Comparison of ENCODE assay signal across 8 cellular contexts in genomic region chr14:77320238-77320935, GRCh38. TPM values are rescaled to one million over a fixed set of nuclear protein-coding genes. Genes with fewer than 3 reads are reported as not detected.
A peak's percentile ranks its signal among the peaks of the same experiment; 100 is the strongest.
DNase-seq lines count a peak whose midpoint lies in the region; ATAC-seq and TF ChIP-seq lines count a peak whose summit lies in the region.

Gene POMT2, minus strand, starts transcription at chr14:77320883. Its CDS starts 202 bp downstream, at chr14:77320681.

- peaks cover 28% of the 10 kb centered on the region for H3K79me2 ChIP-seq in DOHH2 (ENCODE audit: control insufficient read depth, low read length)

- no peaks in the 10 kb centered on the region for H3K9me2 ChIP-seq in DOHH2 (replicated peaks; ENCODE audit: control insufficient read depth, low read length)

- POLR2A ChIA-PET in naive thymus-derived CD4-positive, alpha-beta T cell (lab: Charles Lee): interaction anchor here (1.2 to 1.8 kb wide), 11 partner anchors 12 to 480 kb away, joined by 3 to 9 read pairs (median 4); partner anchors contain the start of genes ADCK1, CIPC, IRF2BPL and SAMD15

- H3K9me3 Mint-ChIP-seq in naive thymus-derived CD4-positive, alpha-beta T cell: no peaks in the 10 kb centered on the region

- peak within 1 kb of the TSS; percentile 95 to 99 (median 99) for H3K27ac Mint-ChIP-seq in naive thymus-derived CD4-positive, alpha-beta T cell

- H3F3A ChIP-seq in DOHH2 (ENCODE audit: control insufficient read depth, insufficient read depth): peaks cover 5% of the 10 kb centered on the region; the same call in 1 of the 2 replicates

- H3K4me1 ChIP-seq in DOHH2 (ENCODE audit: control insufficient read depth, low read length): peaks cover 24% of the 10 kb centered on the region
- peaks cover 0 to 6% of the 10 kb centered on the region in 2 donors for H3K4me1 ChIP-seq in naive thymus-derived CD4-positive, alpha-beta T cell (ENCODE audit: control insufficient read depth in 2 of 2, insufficient read depth in 2 of 2, low read length in 2 of 2)

- no peaks in the 10 kb centered on the region for H3K27me3 Mint-ChIP-seq in naive thymus-derived CD4-positive, alpha-beta T cell

- H3K9me3 ChIP-seq in DOHH2 (ENCODE audit: control insufficient read depth, insufficient read depth, low read length) (no peaks in the 10 kb centered on the region), KOPT-K1 (ENCODE audit: insufficient read depth, low read length, poor library complexity, severe bottlenecking) (no peaks in the 10 kb centered on the region)
- no peaks in the 10 kb centered on the region for H3K9me3 ChIP-seq in naive thymus-derived CD4-positive, alpha-beta T cell (ENCODE audit: control insufficient read depth in 2 of 3, low read length in 3 of 3)

- H3K36me3 ChIP-seq in DOHH2 (ENCODE audit: control insufficient read depth, low read length) (peaks cover 4% of the 10 kb centered on the region), KOPT-K1 (ENCODE audit: insufficient read depth, low read length) (no peaks in the 10 kb centered on the region)
- H3K36me3 ChIP-seq in naive thymus-derived CD4-positive, alpha-beta T cell (ENCODE audit: control insufficient read depth in 2 of 3, insufficient read depth in 3 of 3, low read length in 3 of 3): peaks cover 0 to 3% (median 0%) of the 10 kb centered on the region in 3 experiments

- TF ChIP-seq CTCF in DOHH2 (IDR thresholded peaks at IDR 0.05; ENCODE audit: low read depth, low read length, poor library complexity, severe bottlenecking): peak; percentile 56

- peak within 1 kb of the TSS; percentile 100 for H3K4me2 ChIP-seq in DOHH2 (ENCODE audit: low read length)

- H4K20me1 ChIP-seq in DOHH2 (ENCODE audit: control insufficient read depth, insufficient read depth, low read depth, low read length): 0 out of 2 replicates have a peak, but pooled peaks cover 3% of the 10 kb centered on the region

- H3K36me3 Mint-ChIP-seq in naive thymus-derived CD4-positive, alpha-beta T cell: no peaks in the 10 kb centered on the region

- peak within 1 kb of the TSS; percentile 90 for H3K4me3 ChIP-seq in DOHH2 (ENCODE audit: low read length)
- H3K4me3 ChIP-seq in naive thymus-derived CD4-positive, alpha-beta T cell (ENCODE audit: low read length): peak within 1 kb of the TSS; percentile 97

- H3K27me3 ChIP-seq in DOHH2 (ENCODE audit: control insufficient read depth, low read length): no peaks in the 10 kb centered on the region
- H3K27me3 ChIP-seq in naive thymus-derived CD4-positive, alpha-beta T cell (ENCODE audit: control insufficient read depth in 2 of 2, insufficient read depth in 2 of 2, low read length in 2 of 2): no peaks in the 10 kb centered on the region

- H3K27ac ChIP-seq in DOHH2 (ENCODE audit: low read depth, low read length): peak within 1 kb of the TSS; percentile 92
- peak within 1 kb of the TSS; percentile 89 for H3K27ac ChIP-seq in KOPT-K1 (ENCODE audit: low read depth, low read length, poor library complexity, severe bottlenecking)
- peak within 1 kb of the TSS; percentile 93 for H3K27ac ChIP-seq in naive thymus-derived CD4-positive, alpha-beta T cell (ENCODE audit: low read depth, low read length)

- peaks cover 12 to 21% (median 16%) of the 10 kb centered on the region in 7 donors for H3K4me1 Mint-ChIP-seq in naive thymus-derived CD4-positive, alpha-beta T cell

- intact Hi-C loops in naive thymus-derived CD4-positive, alpha-beta T cell (cut with micrococcal nuclease): loop anchor here (1.0 to 10.0 kb wide), 12 partner anchors 196 to 1660 kb away; partner anchors contain the start of genes GPATCH2L (in 2 of the 2), ALKBH1 (in 1 of the 2), CIPC (in 1 of the 2) and ERG28 (in 1 of the 2)

- DNase-seq in RKO (ENCODE audit: low spot score): peak; percentile 90
- DNase-seq in activated T-helper 1 cell treated with anti-CD3 and anti-CD28 coated beads, Interleukin-2, amount 50 U/mL, for 16 hours (ENCODE audit: low read depth in 1 of 2, low spot score in 1 of 2): peak; percentile 86 to 88
- peak; percentile 85 for DNase-seq in fibroblast of gingiva (ENCODE audit: low read depth)
- DNase-seq in naive thymus-derived CD4-positive, alpha-beta T cell: peak; percentile 87 to 94 (median 91)
- peak; percentile 82 to 90 (median 89) for DNase-seq in stimulated activated naive CD4-positive, alpha-beta T cell (lab: John Stamatoyannopoulos, UW)

- peak within 1 kb of the TSS; percentile 94 to 99 (median 98) for H3K4me3 Mint-ChIP-seq in naive thymus-derived CD4-positive, alpha-beta T cell

- CTCF ChIA-PET in naive thymus-derived CD4-positive, alpha-beta T cell (lab: Charles Lee): interaction anchor here (0.6 to 0.7 kb wide), 2 partner anchors 167 to 304 kb away, joined by 3 to 4 read pairs; no protein-coding TSS in a partner anchor

- ATAC-seq in GM21737 (IDR thresholded peaks at IDR 0.05; ENCODE audit: unreplicated experiment): peak; percentile 60
- peak; percentile 71 for ATAC-seq in naive thymus-derived CD4-positive, alpha-beta T cell

RNA-seq across cellular contexts. Expression of gene POMT2, which starts in this region (rescaled TPM):
- 10 to 100 TPM in 2 of 5 experiments, 1 to 10 TPM in 3; 6.9 to 15.3 (median 9.4) TPM for total RNA-seq in naive thymus-derived CD4-positive, alpha-beta T cell
- under 1 TPM in 1 of 2 donors, not detected in 1; 0.39 TPM for polyA plus RNA-seq in naive thymus-derived CD4-positive, alpha-beta T cell

Comparison
In these comparisons a context has a peak if more than half of its experiments do, and no peak if none do; other contexts are left out.
1. Peak in every context shown above with its lines: DNase-seq, ATAC-seq, H3K4me3 ChIP-seq and H3K27ac ChIP-seq.